In the genomic region with DNA sequence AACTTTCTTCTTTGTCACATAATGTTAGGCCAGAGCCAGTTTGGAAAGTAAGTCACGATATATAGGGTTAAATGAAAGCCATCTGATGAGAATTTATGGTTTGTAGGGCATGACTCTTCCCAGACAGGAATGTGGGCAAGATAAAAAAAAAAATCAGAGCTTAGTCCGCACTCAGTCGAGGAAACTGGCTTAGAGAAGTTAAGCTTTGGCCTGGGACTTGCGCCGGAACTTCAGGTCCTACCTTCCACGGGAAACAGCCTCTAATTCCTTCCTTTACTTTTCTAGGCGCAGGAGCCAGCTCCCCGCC, we compare ENCODE assay signal across 8 cellular contexts. TPM values are rescaled to one million over a fixed set of nuclear protein-coding genes. Genes with fewer than 3 reads are reported as not detected.
DNase-seq lines count a peak whose midpoint lies in the region; ATAC-seq, FAIRE-seq and TF ChIP-seq lines count a peak whose summit lies in the region.

No MANE protein-coding gene starts in this region.

- H4K20me1 ChIP-seq in K562 (replicated peaks; ENCODE audit: control insufficient read depth, insufficient read depth, low read length): no peaks in the 10 kb centered on the region

- H3K9me1 ChIP-seq in K562 (ENCODE audit: control insufficient read depth, insufficient read depth, low read length): no peaks in the 10 kb centered on the region

- TF ChIP-seq CTCF in K562 (IDR thresholded peaks at IDR 0.05 in 2 of 3, conservative IDR thresholded peaks at IDR 0.05 in 1 of 3; ENCODE audit: insufficient read depth in 2 of 3, low read depth in 1 of 3, low read length in 3 of 3): no peak
- no peak for TF ChIP-seq CTCF in lung (IDR thresholded peaks at IDR 0.05; ENCODE audit: control extremely low read depth, extremely low read depth)
- TF ChIP-seq CTCF in type B pancreatic cell (conservative IDR thresholded peaks at IDR 0.05): no peak

- peaks cover 45% of the 10 kb centered on the region for H3K4me1 Mint-ChIP-seq in activated naive CD4-positive, alpha-beta T cell treated with anti-CD3 and anti-CD28 coated beads, Interleukin-2, amount 50 U/mL, for 24 hours
- peaks cover 24% of the 10 kb centered on the region for H3K4me1 Mint-ChIP-seq in type B pancreatic cell (ENCODE audit: unreplicated experiment)

- peaks cover 56% of the 10 kb centered on the region for H3K36me3 ChIP-seq in K562 (ENCODE audit: control insufficient read depth, insufficient read depth, low read length)
- peaks cover 0 to 2% of the 10 kb centered on the region in 2 donors for H3K36me3 ChIP-seq in lung (ENCODE audit: control insufficient read depth in 2 of 2, insufficient read depth in 2 of 2, low read length in 2 of 2)

- H3K4me1 ChIP-seq in K562 (replicated peaks in 1 of 2; ENCODE audit: control insufficient read depth in 2 of 2, insufficient read depth in 2 of 2, low read length in 2 of 2) (peaks cover 3 to 22% of the 10 kb centered on the region in 2 experiments; a peak in 4 of 5 replicates), lung (ENCODE audit: control insufficient read depth in 2 of 2, insufficient read depth in 2 of 2, low read length in 2 of 2) (peaks cover 0 to 7% of the 10 kb centered on the region in 2 donors)

- TSS peak; percentile 73 for BruUV-seq in K562 (replicated peaks; lab: Mats Ljungman, UMichigan)

- peaks cover 12% of the 10 kb centered on the region for H3K9me3 ChIP-seq in K562 (replicated peaks; ENCODE audit: control insufficient read depth, insufficient read depth, low read depth, low read length)
- H3K9me3 ChIP-seq in lung (ENCODE audit: control insufficient read depth in 2 of 2, insufficient read depth in 1 of 2, low read length in 1 of 2): peaks cover 0 to 2% of the 10 kb centered on the region in 2 donors

- H3K9me3 Mint-ChIP-seq in activated naive CD4-positive, alpha-beta T cell treated with anti-CD3 and anti-CD28 coated beads, Interleukin-2, amount 50 U/mL, for 24 hours: no peaks in the 10 kb centered on the region
- H3K9me3 Mint-ChIP-seq in type B pancreatic cell: peaks cover 9% of the 10 kb centered on the region

- H2AFZ ChIP-seq in K562 (ENCODE audit: low read depth, low read length): peak overlapping the region; percentile 100

- peaks cover 90% of the 10 kb centered on the region for H3K79me2 ChIP-seq in K562 (ENCODE audit: control insufficient read depth, insufficient read depth, low read length)

- FAIRE-seq in K562 (lab: Jason Lieb, UNC): no peak

- POLR2A ChIA-PET in K562 (lab: Yijun Ruan, JAX): interaction anchor here (0.6 to 2.2 kb wide), 9 partner anchors 9 to 279 kb away, joined by 3 to 11 read pairs (median 4); no protein-coding TSS in a partner anchor

- CTCF ChIA-PET in K562 (lab: Yijun Ruan, JAX; ENCODE audit: low intra/inter-chr PET ratio): no interaction called here

- 1% methylated on average over 8 of the region's 8 CpGs for WGBS in K562 (ENCODE audit: insufficient coverage, low coverage, missing lambda C conversion rate)
- WGBS in lung, 2 donors: 0 to 1% methylated on average over 8 of the region's 8 CpGs

- H3K27ac Mint-ChIP-seq in activated naive CD4-positive, alpha-beta T cell treated with anti-CD3 and anti-CD28 coated beads, Interleukin-2, amount 50 U/mL, for 24 hours: peak overlapping the region; percentile 92
- H3K27ac Mint-ChIP-seq in type B pancreatic cell: peak overlapping the region; percentile 91

- TF ChIP-seq RAD21 in K562 (CRISPR knock-in tag; conservative IDR thresholded peaks at IDR 0.05 in 1 of 2, IDR thresholded peaks at IDR 0.05 in 1 of 2): no peak

- no peaks in the 10 kb centered on the region for H3K27me3 Mint-ChIP-seq in activated naive CD4-positive, alpha-beta T cell treated with anti-CD3 and anti-CD28 coated beads, Interleukin-2, amount 50 U/mL, for 24 hours
- H3K27me3 Mint-ChIP-seq in type B pancreatic cell: no peaks in the 10 kb centered on the region

- in situ Hi-C loops in K562 (cut with MboI): no loop called here

- peak overlapping the region; percentile 94 to 99 for H3K9ac ChIP-seq in K562 (ENCODE audit: insufficient read depth in 1 of 2, low read depth in 2 of 2, low read length in 2 of 2)

- no peak for ATAC-seq in K562
- ATAC-seq in lung (ENCODE audit: insufficient read depth, low FRiP score): no peak
- ATAC-seq in GM18502 (IDR thresholded peaks at IDR 0.05; ENCODE audit: poor library complexity, unreplicated experiment): no peak
- no peak for ATAC-seq in GM18519 (IDR thresholded peaks at IDR 0.05; ENCODE audit: low FRiP score, unreplicated experiment)

- no peak for DNase-seq in activated naive CD4-positive, alpha-beta T cell (lab: John Stamatoyannopoulos, UW)
- DNase-seq in K562 (ENCODE audit: extremely low read depth in 1 of 4, low spot score in 3 of 4): no peak
- DNase-seq in lung (ENCODE audit: low spot score): no peak
- DNase-seq in type B pancreatic cell (ENCODE audit: extremely low spot score, unreplicated experiment): no peak
- no peak for DNase-seq in iPS-NIHi7 (ENCODE audit: extremely low spot score)

- H3K27ac ChIP-seq in K562 (ENCODE audit: extremely low read depth, low read depth, low read length) (peak overlapping the region; percentile 99), lung (ENCODE audit: low read depth in 1 of 2, low read length in 1 of 2) (peak overlapping the region; percentile 92 to 99)

- intact Hi-C loops in K562 (cut with micrococcal nuclease): loop anchor here (10.0 kb wide), 1 partner anchor 126 kb away; no protein-coding TSS in a partner anchor

- peak overlapping the region; percentile 98 for H3K4me2 ChIP-seq in K562 (ENCODE audit: insufficient read depth, low read length)

- H3K36me3 Mint-ChIP-seq in activated naive CD4-positive, alpha-beta T cell treated with anti-CD3 and anti-CD28 coated beads, Interleukin-2, amount 50 U/mL, for 24 hours: peaks cover 5% of the 10 kb centered on the region
- H3K36me3 Mint-ChIP-seq in type B pancreatic cell: peaks cover 19% of the 10 kb centered on the region

- TF ChIP-seq EP300 in K562 (IDR thresholded peaks at IDR 0.05; ENCODE audit: low read length): no peak

- H3K27me3 ChIP-seq in K562 (ENCODE audit: control insufficient read depth in 2 of 2, insufficient read depth in 2 of 2, low read length in 2 of 2) (no peaks in the 10 kb centered on the region), lung (ENCODE audit: control insufficient read depth, insufficient read depth) (no peaks in the 10 kb centered on the region)

- no peak for TF ChIP-seq POLR2A in K562 (conservative IDR thresholded peaks at IDR 0.05)

- H3K4me3 ChIP-seq in K562: peak overlapping the region; percentile 98
- H3K4me3 ChIP-seq in lung: peak overlapping the region; percentile 98

- H3K4me3 Mint-ChIP-seq in activated naive CD4-positive, alpha-beta T cell treated with anti-CD3 and anti-CD28 coated beads, Interleukin-2, amount 50 U/mL, for 24 hours: peak overlapping the region; percentile 95
- peak overlapping the region; percentile 89 for H3K4me3 Mint-ChIP-seq in type B pancreatic cell

RNA-seq across cellular contexts. Expression of a gene that starts 0.5 kb away (rescaled TPM):
- total RNA-seq in K562 (2011; cell fraction: chromatin; rRNA removed; ENCODE audit: low replicate concordance): 53.2 and 54.3 TPM in 2 replicates
- total RNA-seq in K562 (2011; cell fraction: nucleolus; rRNA removed): 31.5 TPM in 2 replicates
- total RNA-seq in K562 (2011; cell fraction: nucleoplasm; rRNA removed): 30.5 and 32.8 TPM in 2 replicates
- 14.5 and 19.0 TPM in 2 replicates for total RNA-seq in K562 (2014; rRNA removed)
- total RNA-seq in K562 (2014; rRNA removed; fragmentation: Illumina TruSeq; extraction: Trizol): 18.4 and 19.1 TPM in 2 replicates
- total RNA-seq in K562 (2015; rRNA removed; fragmentation: Illumina TruSeq; extraction: Trizol): 23.1 and 23.9 TPM in 2 replicates
- 23.9 and 26.4 TPM in 2 replicates for total RNA-seq in K562 (2021)
- 19.8 and 24.6 TPM in 2 replicates for polyA plus RNA-seq in K562 (2011; rRNA removed)
- polyA plus RNA-seq in K562 (2011; cell fraction: cytosol; rRNA removed): 12.4 and 12.7 TPM in 2 replicates
- 33.4 and 35.9 TPM in 2 replicates for polyA plus RNA-seq in K562 (2011; cell fraction: nucleus; rRNA removed)
- polyA plus RNA-seq in K562 (2012): 10.2 and 16.2 TPM in 2 replicates
- polyA plus RNA-seq in K562 (2014; fragmentation: Illumina TruSeq; extraction: Trizol): 19.5 and 22.6 TPM in 2 replicates
- 10 to 100 TPM; 11.9 to 18.7 TPM for polyA plus RNA-seq in K562 (2014; fragmentation: Nextera tagmentation; extraction: Ambion mirVana)
- polyA plus RNA-seq in K562 (2014; rRNA removed): 19.9 and 22.2 TPM in 2 replicates
- 27.0 and 29.9 TPM in 2 replicates for polyA minus RNA-seq in K562 (2011; rRNA and poly(A)+ RNA removed)
- 10.7 and 13.6 TPM in 2 replicates for polyA minus RNA-seq in K562 (2011; cell fraction: cytosol; rRNA and poly(A)+ RNA removed)
- polyA minus RNA-seq in K562 (2011; cell fraction: nucleus; rRNA and poly(A)+ RNA removed): 20.9 and 33.8 TPM in 2 replicates
- 10 to 100 TPM; 14.2 to 14.8 TPM for total RNA-seq in lung
- 1 to 10 TPM; 8.1 to 9.2 TPM for polyA plus RNA-seq in lung
- total RNA-seq in type B pancreatic cell (ENCODE audit: low replicate concordance): 16.0 and 19.6 TPM in 2 replicates

RNA-seq across cellular contexts. Expression of a gene that starts 1.0 kb away (rescaled TPM):
- total RNA-seq in K562 (2011; cell fraction: chromatin; rRNA removed; ENCODE audit: low replicate concordance): 9.6 and 14.4 TPM in 2 replicates
- 6.2 and 7.0 TPM in 2 replicates for total RNA-seq in K562 (2011; cell fraction: nucleolus; rRNA removed)
- 9.5 and 16.4 TPM in 2 replicates for total RNA-seq in K562 (2011; cell fraction: nucleoplasm; rRNA removed)
- 12.2 and 14.7 TPM in 2 replicates for total RNA-seq in K562 (2014; rRNA removed)
- total RNA-seq in K562 (2014; rRNA removed; fragmentation: Illumina TruSeq; extraction: Trizol): 15.0 and 15.6 TPM in 2 replicates
- 14.5 and 15.8 TPM in 2 replicates for total RNA-seq in K562 (2015; rRNA removed; fragmentation: Illumina TruSeq; extraction: Trizol)
- 20.0 and 20.3 TPM in 2 replicates for total RNA-seq in K562 (2021)
- polyA plus RNA-seq in K562 (2011; rRNA removed): 5.8 and 8.2 TPM in 2 replicates
- 5.0 and 5.4 TPM in 2 replicates for polyA plus RNA-seq in K562 (2011; cell fraction: cytosol; rRNA removed)
- polyA plus RNA-seq in K562 (2011; cell fraction: nucleus; rRNA removed): 2.9 and 5.4 TPM in 2 replicates
- polyA plus RNA-seq in K562 (2012): 7.8 and 11.5 TPM in 2 replicates
- polyA plus RNA-seq in K562 (2014; fragmentation: Illumina TruSeq; extraction: Trizol): 16.0 and 17.2 TPM in 2 replicates
- 1 to 10 TPM; 3.9 to 5.8 TPM for polyA plus RNA-seq in K562 (2014; fragmentation: Nextera tagmentation; extraction: Ambion mirVana)
- polyA plus RNA-seq in K562 (2014; rRNA removed): 8.7 and 8.8 TPM in 2 replicates
- 12.4 and 14.0 TPM in 2 replicates for polyA minus RNA-seq in K562 (2011; rRNA and poly(A)+ RNA removed)
- polyA minus RNA-seq in K562 (2011; cell fraction: cytosol; rRNA and poly(A)+ RNA removed): 10.8 and 11.4 TPM in 2 replicates
- 6.1 and 6.8 TPM in 2 replicates for polyA minus RNA-seq in K562 (2011; cell fraction: nucleus; rRNA and poly(A)+ RNA removed)
- 10 to 100 TPM; 16.9 to 18.7 TPM for total RNA-seq in lung
- 1 to 10 TPM; 3.1 to 4.8 TPM for polyA plus RNA-seq in lung
- total RNA-seq in type B pancreatic cell (ENCODE audit: low replicate concordance): 23.7 and 25.9 TPM in 2 replicates
